In the genomic region with DNA sequence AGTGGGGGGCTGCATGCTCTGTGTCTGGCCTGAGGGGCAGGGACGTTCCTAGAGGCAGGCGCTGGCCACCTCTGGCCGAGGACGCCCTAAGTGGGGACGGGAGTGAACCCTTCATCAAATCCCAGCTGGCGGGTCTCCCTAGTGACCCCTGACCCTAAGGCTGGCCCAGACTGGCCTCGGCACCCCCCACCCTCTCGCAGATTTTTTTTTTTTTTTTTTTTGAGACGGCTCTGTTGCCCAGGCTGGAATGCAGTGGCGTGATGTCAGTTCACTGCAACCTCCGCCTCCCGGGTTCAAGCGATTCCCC, we compare ENCODE assay signal across 8 cellular contexts. TPM values are rescaled to one million over a fixed set of nuclear protein-coding genes. Genes with fewer than 3 reads are reported as not detected.
A peak's percentile ranks its signal among the peaks of the same experiment; 100 is the strongest.
DNase-seq lines count a peak whose midpoint lies in the region; ATAC-seq and TF ChIP-seq lines count a peak whose summit lies in the region.

No MANE protein-coding gene starts in this region.

- H3K27me3 Mint-ChIP-seq in dendritic cell treated with granulocyte-macrophage colony-stimulating factor and Interleukin-4, amounts not matched to agents 40 ng/mL and 50 ng/mL, for 4 days, result no peaks in the 10 kb centered on the region
- no peaks in the 10 kb centered on the region for H3K27me3 Mint-ChIP-seq in natural killer cell treated with Interleukin-12 subunit alpha and Interleukin-12 subunit beta and Interleukin-15 and Interleukin-18, amount 100 ng/mL, for 72 hours

- peak overlapping the region; percentile 83 for H3K27ac Mint-ChIP-seq in dendritic cell treated with granulocyte-macrophage colony-stimulating factor and Interleukin-4, amounts not matched to agents 40 ng/mL and 50 ng/mL, for 4 days
- H3K27ac Mint-ChIP-seq in natural killer cell treated with Interleukin-12 subunit alpha and Interleukin-12 subunit beta and Interleukin-15 and Interleukin-18, amount 100 ng/mL, for 72 hours, result no peak overlapping the region

- TF ChIP-seq CTCF in BE2C (IDR thresholded peaks at IDR 0.05; ENCODE audit: low read depth, low read length), result no peak

- H3K9me3 ChIP-seq in BE2C (no peaks in the 10 kb centered on the region), MG63 (no peaks in the 10 kb centered on the region)

- H3K4me1 Mint-ChIP-seq in dendritic cell treated with granulocyte-macrophage colony-stimulating factor and Interleukin-4, amounts not matched to agents 40 ng/mL and 50 ng/mL, for 4 days (ENCODE audit: low read depth), result peaks cover 23% of the 10 kb centered on the region
- no peaks in the 10 kb centered on the region for H3K4me1 Mint-ChIP-seq in natural killer cell treated with Interleukin-12 subunit alpha and Interleukin-12 subunit beta and Interleukin-15 and Interleukin-18, amount 100 ng/mL, for 72 hours (ENCODE audit: low read depth in 2 of 2)

- peak overlapping the region; percentile 72 for H3K4me3 ChIP-seq in BE2C (ENCODE audit: low read depth, low read length)
- peak overlapping the region; percentile 66 for H3K4me3 ChIP-seq in MG63

- H3K36me3 Mint-ChIP-seq in dendritic cell treated with granulocyte-macrophage colony-stimulating factor and Interleukin-4, amounts not matched to agents 40 ng/mL and 50 ng/mL, for 4 days (ENCODE audit: low read depth), result peaks cover 31% of the 10 kb centered on the region
- no peaks in the 10 kb centered on the region for H3K36me3 Mint-ChIP-seq in natural killer cell treated with Interleukin-12 subunit alpha and Interleukin-12 subunit beta and Interleukin-15 and Interleukin-18, amount 100 ng/mL, for 72 hours

- H3K27me3 ChIP-seq in BE2C (no peaks in the 10 kb centered on the region), MG63 (no peaks in the 10 kb centered on the region)

- no peaks in the 10 kb centered on the region for H3K4me1 ChIP-seq in BE2C

- H3K4me3 Mint-ChIP-seq in dendritic cell treated with granulocyte-macrophage colony-stimulating factor and Interleukin-4, amounts not matched to agents 40 ng/mL and 50 ng/mL, for 4 days, result peak overlapping the region; percentile 78
- peak overlapping the region; percentile 76 for H3K4me3 Mint-ChIP-seq in natural killer cell treated with Interleukin-12 subunit alpha and Interleukin-12 subunit beta and Interleukin-15 and Interleukin-18, amount 100 ng/mL, for 72 hours

- no peaks in the 10 kb centered on the region for H3K9me3 Mint-ChIP-seq in dendritic cell treated with granulocyte-macrophage colony-stimulating factor and Interleukin-4, amounts not matched to agents 40 ng/mL and 50 ng/mL, for 4 days
- no peaks in the 10 kb centered on the region for H3K9me3 Mint-ChIP-seq in natural killer cell treated with Interleukin-12 subunit alpha and Interleukin-12 subunit beta and Interleukin-15 and Interleukin-18, amount 100 ng/mL, for 72 hours

- DNase-seq in BE2C, result no peak
- DNase-seq in MG63, result no peak
- DNase-seq in natural killer cell treated with Interleukin-12 subunit alpha and Interleukin-12 subunit beta and Interleukin-15 and Interleukin-18, amount 100 ng/mL, for 72 hours (ENCODE audit: low spot score), result no peak
- DNase-seq in NCI-H187 (lab: John Stamatoyannopoulos, UW), result no peak

- no peak for ATAC-seq in natural killer cell treated with Interleukin-12 subunit alpha and Interleukin-12 subunit beta and Interleukin-15 and Interleukin-18, amount 100 ng/mL, for 72 hours
- ATAC-seq in GM18520 (IDR thresholded peaks at IDR 0.05; ENCODE audit: unreplicated experiment) (no peak), GM21423 (IDR thresholded peaks at IDR 0.05; ENCODE audit: unreplicated experiment) (no peak), HG03108 (IDR thresholded peaks at IDR 0.05; ENCODE audit: unreplicated experiment) (no peak)

- H3K36me3 ChIP-seq in BE2C, result peaks cover 14% of the 10 kb centered on the region
- no peaks in the 10 kb centered on the region for H3K36me3 ChIP-seq in MG63

- intact Hi-C loops in dendritic cell treated with granulocyte-macrophage colony-stimulating factor and Interleukin-4, amounts not matched to agents 40 ng/mL and 50 ng/mL, for 4 days (cut with micrococcal nuclease), result loop anchor here (1.0 to 5.0 kb wide), 2 partner anchors 21 to 154 kb away; a partner anchor contains a TSS

RNA-seq across cellular contexts. Expression of a gene that starts 1.0 kb away (rescaled TPM):
- polyA plus RNA-seq in BE2C (2012; ENCODE audit: insufficient read depth, insufficient read length, low read depth), result 37.7 TPM
- total RNA-seq in MG63 (2014; rRNA removed; shearing (Covaris generic); ENCODE audit: low replicate concordance), result 25.0 and 31.4 TPM in 2 replicates
- total RNA-seq in natural killer cell treated with Interleukin-12 subunit alpha and Interleukin-12 subunit beta and Interleukin-15 and Interleukin-18, amount 100 ng/mL, for 72 hours, result 10 to 100 TPM; 13.9 to 14.5 TPM

RNA-seq across cellular contexts. Expression of a gene that starts 21.0 kb away (rescaled TPM):
- 9.0 TPM for polyA plus RNA-seq in BE2C (2012; ENCODE audit: insufficient read depth, insufficient read length, low read depth)
- 7.7 and 11.7 TPM in 2 replicates for total RNA-seq in MG63 (2014; rRNA removed; shearing (Covaris generic); ENCODE audit: low replicate concordance)
- total RNA-seq in natural killer cell treated with Interleukin-12 subunit alpha and Interleukin-12 subunit beta and Interleukin-15 and Interleukin-18, amount 100 ng/mL, for 72 hours, result 10 to 100 TPM; 17.6 to 30.0 TPM

RNA-seq across cellular contexts. Expression of a gene that starts 21.0 kb away (rescaled TPM):
- 0.93 TPM for polyA plus RNA-seq in BE2C (2012; ENCODE audit: insufficient read depth, insufficient read length, low read depth)
- total RNA-seq in MG63 (2014; rRNA removed; shearing (Covaris generic); ENCODE audit: low replicate concordance), result not detected in 2 replicates
- 1 to 10 TPM; 3.8 to 6.1 TPM for total RNA-seq in natural killer cell treated with Interleukin-12 subunit alpha and Interleukin-12 subunit beta and Interleukin-15 and Interleukin-18, amount 100 ng/mL, for 72 hours
